11 cellular contexts compared by ENCODE assay signal in genomic region chr1:32925360-32926142, GRCh38. TPM values are rescaled to one million over a fixed set of nuclear protein-coding genes. Genes with fewer than 3 reads are reported as not detected.
A peak's percentile ranks its signal among the peaks of the same experiment; 100 is the strongest.
DNase-seq lines count a peak whose midpoint lies in the region; ATAC-seq, FAIRE-seq and TF ChIP-seq lines count a peak whose summit lies in the region.
"Had no signal": no experiment of that assay in that cellular context is flagged by ENCODE, and none has a peak within 500 bp of the region (broad histone marks: within the 10 kb centered on the region; RNA-seq: fewer than 3 reads in every experiment).

No MANE protein-coding gene starts in this region.

- intact Hi-C loops in K562 (cut with micrococcal nuclease) = no loop called here
- intact Hi-C loops in left colon (cut with DNase I, micrococcal nuclease) = no loop called here
- intact Hi-C loops in head of caudate nucleus (cut with DNase I) = no loop called here

- TF ChIP-seq CTCF in K562 (IDR thresholded peaks at IDR 0.05 in 2 of 3, conservative IDR thresholded peaks at IDR 0.05 in 1 of 3; ENCODE audit: insufficient read depth in 2 of 3, low read depth in 1 of 3, low read length in 3 of 3) = 0 out of 6 replicates have a peak, but pooled peaks of 2 of the 3 experiments have one; percentile 3 to 5

- no peaks in the 10 kb centered on the region for H3K79me2 ChIP-seq in K562 (ENCODE audit: control insufficient read depth, insufficient read depth, low read length)

- H3K9me1 ChIP-seq in K562 (ENCODE audit: control insufficient read depth, insufficient read depth, low read length) = no peaks in the 10 kb centered on the region

- peak; percentile 36 for DNase-seq in stimulated activated CD4-positive, alpha-beta T cell treated with anti-CD3 and anti-CD28 coated beads, Interleukin-15, amount 100 ng/mL, for 24 hours
- DNase-seq in stimulated activated CD4-positive, alpha-beta T cell treated with anti-CD3 and anti-CD28 coated beads, Interleukin-2, amount 100 ng/mL, for 48 hours = no peak
- DNase-seq in K562 (ENCODE audit: extremely low read depth in 1 of 4, low spot score in 3 of 4) = no peak
- DNase-seq in left colon = peak in 1 of 2 donors; percentile 50
- no peak for DNase-seq in head of caudate nucleus
- no peak for DNase-seq in NCI-H446 (lab: John Stamatoyannopoulos, UW)
- no peak for DNase-seq in cerebellar cortex (ENCODE audit: low spot score)
- DNase-seq in RPMI8226 = no peak
- DNase-seq: SW 1271 had no signal

- CTCF ChIA-PET in K562 (lab: Yijun Ruan, JAX; ENCODE audit: low intra/inter-chr PET ratio) = no interaction called here

- 32% methylated on average over 24 of the region's 24 CpGs for WGBS in K562 (ENCODE audit: insufficient coverage, low coverage, missing lambda C conversion rate)

- H3K9ac ChIP-seq in K562 (ENCODE audit: insufficient read depth in 1 of 2, low read depth in 2 of 2, low read length in 2 of 2) = 0 out of 4 replicates have a peak overlapping the region, but pooled peaks of 1 of the 2 experiments have one; percentile 15

- in situ Hi-C loops in K562 (cut with MboI) = no loop called here

- POLR2A ChIA-PET in K562 (lab: Yijun Ruan, JAX) = interaction anchor here (0.6 kb wide), 2 partner anchors 14 to 158 kb away, joined by 3 to 4 read pairs; no protein-coding TSS in a partner anchor

- FAIRE-seq in K562 (lab: Jason Lieb, UNC) = no peak

- no peak for TF ChIP-seq POLR2A in K562 (conservative IDR thresholded peaks at IDR 0.05)

- no peaks in the 10 kb centered on the region for H4K20me1 ChIP-seq in K562 (replicated peaks; ENCODE audit: control insufficient read depth, insufficient read depth, low read length)

- H3K4me3 ChIP-seq in K562 = no peak overlapping the region

- H2AFZ ChIP-seq in K562 (ENCODE audit: low read depth, low read length) = 0 out of 2 replicates have a peak overlapping the region, but pooled peaks have one; percentile 4

- H3K27me3 ChIP-seq in K562 (ENCODE audit: control insufficient read depth in 2 of 2, insufficient read depth in 2 of 2, low read length in 2 of 2) = peaks cover 36 to 51% of the 10 kb centered on the region in 2 experiments

- no peak for TF ChIP-seq EP300 in K562 (IDR thresholded peaks at IDR 0.05; ENCODE audit: low read length)

- TF ChIP-seq RAD21 in K562 (CRISPR knock-in tag; conservative IDR thresholded peaks at IDR 0.05 in 1 of 2, IDR thresholded peaks at IDR 0.05 in 1 of 2) = no peak

- H3K27ac ChIP-seq in K562 (ENCODE audit: extremely low read depth, low read depth, low read length) = no peak overlapping the region

- peak; percentile 54 for ATAC-seq in K562
- ATAC-seq in left colon = peak; percentile 61

- no peaks in the 10 kb centered on the region for H3K36me3 ChIP-seq in K562 (ENCODE audit: control insufficient read depth, insufficient read depth, low read length)

- H3K4me2 ChIP-seq in K562 (ENCODE audit: insufficient read depth, low read length) = no peak overlapping the region

- peaks cover 7 to 10% of the 10 kb centered on the region in 2 experiments; a peak in 3 of 5 replicates for H3K4me1 ChIP-seq in K562 (replicated peaks in 1 of 2; ENCODE audit: control insufficient read depth in 2 of 2, insufficient read depth in 2 of 2, low read length in 2 of 2)

- no peaks in the 10 kb centered on the region for H3K9me3 ChIP-seq in K562 (replicated peaks; ENCODE audit: control insufficient read depth, insufficient read depth, low read depth, low read length)

- BruUV-seq in K562 (replicated peaks; lab: Mats Ljungman, UMichigan) = no TSS peak

TF ChIP-seq in K562, 482 proteins besides CTCF, POLR2A, EP300 and RAD21 (continues in another document):
- no peak for TF ChIP-seq EGR1 (conservative IDR thresholded peaks at IDR 0.05)
- TF ChIP-seq ZBTB7A (IDR thresholded peaks at IDR 0.05; ENCODE audit: borderline replicate concordance, control insufficient read depth, low read depth, low read length) = 0 out of 2 replicates have a peak, but pooled peaks have one; percentile 18
- TF ChIP-seq ZNF764 (CRISPR knock-in tag; IDR thresholded peaks at IDR 0.05; ENCODE audit: low read depth) = no peak
- TF ChIP-seq BRD4 (IDR thresholded peaks at IDR 0.05) = no peak

RNA-seq across cellular contexts. Expression of gene TMEM54, which starts 24.4 kb away (rescaled TPM):
- 2.4 and 10.2 TPM in 2 replicates for total RNA-seq in K562 (2011; cell fraction: chromatin; rRNA removed; ENCODE audit: low replicate concordance)
- total RNA-seq in K562 (2011; cell fraction: nucleolus; rRNA removed) = 19.3 and 19.7 TPM in 2 replicates
- total RNA-seq in K562 (2011; cell fraction: nucleoplasm; rRNA removed) = 14.0 and 21.6 TPM in 2 replicates
- 12.8 and 14.5 TPM in 2 replicates for total RNA-seq in K562 (2014; rRNA removed)
- total RNA-seq in K562 (2014; rRNA removed; fragmentation: Illumina TruSeq; extraction: Trizol) = 1.2 and 2.1 TPM in 2 replicates
- 3.8 TPM in 2 replicates for total RNA-seq in K562 (2015; rRNA removed; fragmentation: Illumina TruSeq; extraction: Trizol)
- 13.1 and 15.1 TPM in 2 replicates for total RNA-seq in K562 (2021)
- 16.2 and 31.0 TPM in 2 replicates for polyA plus RNA-seq in K562 (2011; rRNA removed)
- 75.0 and 104 TPM in 2 replicates for polyA plus RNA-seq in K562 (2011; cell fraction: cytosol; rRNA removed)
- polyA plus RNA-seq in K562 (2011; cell fraction: nucleus; rRNA removed) = 24.7 and 26.3 TPM in 2 replicates
- polyA plus RNA-seq in K562 (2012) = 26.4 and 45.9 TPM in 2 replicates
- 8.2 and 11.8 TPM in 2 replicates for polyA plus RNA-seq in K562 (2014; fragmentation: Illumina TruSeq; extraction: Trizol)
- 1 to 10 TPM in 1 of 2 experiments, under 1 TPM in 1; 1.00 to 1.7 TPM for polyA plus RNA-seq in K562 (2014; fragmentation: Nextera tagmentation; extraction: Ambion mirVana)
- polyA plus RNA-seq in K562 (2014; rRNA removed) = 9.8 and 13.3 TPM in 2 replicates
- polyA minus RNA-seq in K562 (2011; rRNA and poly(A)+ RNA removed) = 5.4 and 6.5 TPM in 2 replicates
- polyA minus RNA-seq in K562 (2011; cell fraction: cytosol; rRNA and poly(A)+ RNA removed) = 8.6 and 15.1 TPM in 2 replicates
- 4.2 TPM in 2 replicates for polyA minus RNA-seq in K562 (2011; cell fraction: nucleus; rRNA and poly(A)+ RNA removed)
- total RNA-seq in left colon = 100 to 1,000 TPM; 739 to 855 TPM
- polyA plus RNA-seq: CD14-positive monocyte had no signal

RNA-seq across cellular contexts. Expression of gene RNF19B, which starts 39.1 kb away (rescaled TPM):
- total RNA-seq in K562 (2011; cell fraction: chromatin; rRNA removed; ENCODE audit: low replicate concordance) = 7.2 and 10.6 TPM in 2 replicates
- 7.9 and 11.3 TPM in 2 replicates for total RNA-seq in K562 (2011; cell fraction: nucleolus; rRNA removed)
- 6.7 and 7.8 TPM in 2 replicates for total RNA-seq in K562 (2011; cell fraction: nucleoplasm; rRNA removed)
- 9.6 and 11.8 TPM in 2 replicates for total RNA-seq in K562 (2014; rRNA removed)
- total RNA-seq in K562 (2014; rRNA removed; fragmentation: Illumina TruSeq; extraction: Trizol) = 9.1 and 10.2 TPM in 2 replicates
- total RNA-seq in K562 (2015; rRNA removed; fragmentation: Illumina TruSeq; extraction: Trizol) = 10.5 and 10.9 TPM in 2 replicates
- 14.9 TPM in 2 replicates for total RNA-seq in K562 (2021)
- polyA plus RNA-seq in K562 (2011; rRNA removed) = 10.2 and 14.3 TPM in 2 replicates
- 9.9 and 11.1 TPM in 2 replicates for polyA plus RNA-seq in K562 (2011; cell fraction: cytosol; rRNA removed)
- polyA plus RNA-seq in K562 (2011; cell fraction: nucleus; rRNA removed) = 5.4 and 6.0 TPM in 2 replicates
- polyA plus RNA-seq in K562 (2012) = 12.3 and 15.2 TPM in 2 replicates
- polyA plus RNA-seq in K562 (2014; fragmentation: Illumina TruSeq; extraction: Trizol) = 14.1 and 14.6 TPM in 2 replicates
- 1 to 10 TPM; 2.6 to 2.8 TPM for polyA plus RNA-seq in K562 (2014; fragmentation: Nextera tagmentation; extraction: Ambion mirVana)
- polyA plus RNA-seq in K562 (2014; rRNA removed) = 10.1 and 11.6 TPM in 2 replicates
- polyA minus RNA-seq in K562 (2011; rRNA and poly(A)+ RNA removed) = 18.7 and 25.2 TPM in 2 replicates
- polyA minus RNA-seq in K562 (2011; cell fraction: cytosol; rRNA and poly(A)+ RNA removed) = 7.8 and 11.6 TPM in 2 replicates
- polyA minus RNA-seq in K562 (2011; cell fraction: nucleus; rRNA and poly(A)+ RNA removed) = 4.7 and 7.8 TPM in 2 replicates
- total RNA-seq in left colon = 10 to 100 TPM; 64.1 to 77.3 TPM

RNA-seq across cellular contexts. Expression of gene HPCA, which starts 39.3 kb away (rescaled TPM):
- not detected in 2 replicates for total RNA-seq in K562 (2011; cell fraction: chromatin; rRNA removed; ENCODE audit: low replicate concordance)
- total RNA-seq in K562 (2011; cell fraction: nucleolus; rRNA removed) = not detected in 2 replicates
- total RNA-seq in K562 (2011; cell fraction: nucleoplasm; rRNA removed) = not detected in 2 replicates
- not detected in 2 replicates for total RNA-seq in K562 (2014; rRNA removed)
- total RNA-seq in K562 (2014; rRNA removed; fragmentation: Illumina TruSeq; extraction: Trizol) = not detected in 2 replicates
- total RNA-seq in K562 (2015; rRNA removed; fragmentation: Illumina TruSeq; extraction: Trizol) = not detected in 2 replicates
- not detected in 2 replicates for total RNA-seq in K562 (2021)
- not detected in 2 replicates for polyA plus RNA-seq in K562 (2011; rRNA removed)
- not detected in 2 replicates for polyA plus RNA-seq in K562 (2011; cell fraction: cytosol; rRNA removed)
- polyA plus RNA-seq in K562 (2011; cell fraction: nucleus; rRNA removed) = not detected in 2 replicates
- polyA plus RNA-seq in K562 (2012) = 0.22 and 0.44 TPM in 2 replicates
- polyA plus RNA-seq in K562 (2014; fragmentation: Illumina TruSeq; extraction: Trizol) = not detected in 2 replicates
- polyA plus RNA-seq in K562 (2014; fragmentation: Nextera tagmentation; extraction: Ambion mirVana) = not detected
- polyA plus RNA-seq in K562 (2014; rRNA removed) = not detected in 2 replicates
- polyA minus RNA-seq in K562 (2011; rRNA and poly(A)+ RNA removed) = not detected in 2 replicates
- not detected in 2 replicates for polyA minus RNA-seq in K562 (2011; cell fraction: cytosol; rRNA and poly(A)+ RNA removed)
- polyA minus RNA-seq in K562 (2011; cell fraction: nucleus; rRNA and poly(A)+ RNA removed) = not detected in 2 replicates
- 1 to 10 TPM; 1.5 to 1.9 TPM for total RNA-seq in left colon
- total RNA-seq: epithelial cell of proximal tubule had no signal
- polyA plus RNA-seq: CD14-positive monocyte had no signal

RNA-seq across cellular contexts. Expression of gene FNDC5, which starts 54.8 kb away (rescaled TPM):
- total RNA-seq in K562 (2011; cell fraction: chromatin; rRNA removed; ENCODE audit: low replicate concordance) = 1.1 and 2.3 TPM in 2 replicates
- 1.3 and 2.0 TPM in 2 replicates for total RNA-seq in K562 (2011; cell fraction: nucleolus; rRNA removed)
- 0.59 and 1.1 TPM in 2 replicates for total RNA-seq in K562 (2011; cell fraction: nucleoplasm; rRNA removed)
- total RNA-seq in K562 (2014; rRNA removed) = 0.14 and 0.61 TPM in 2 replicates
- 0.25 and 0.48 TPM in 2 replicates for total RNA-seq in K562 (2014; rRNA removed; fragmentation: Illumina TruSeq; extraction: Trizol)
- 0.22 and 0.41 TPM in 2 replicates for total RNA-seq in K562 (2015; rRNA removed; fragmentation: Illumina TruSeq; extraction: Trizol)
- total RNA-seq in K562 (2021) = 0.38 and 0.56 TPM in 2 replicates
- polyA plus RNA-seq in K562 (2011; rRNA removed) = 2.1 and 2.5 TPM in 2 replicates
- polyA plus RNA-seq in K562 (2011; cell fraction: cytosol; rRNA removed) = 1.3 and 1.6 TPM in 2 replicates
- polyA plus RNA-seq in K562 (2011; cell fraction: nucleus; rRNA removed) = 5.0 and 6.0 TPM in 2 replicates
- 0.42 and 0.81 TPM in 2 replicates for polyA plus RNA-seq in K562 (2012)
- polyA plus RNA-seq in K562 (2014; fragmentation: Illumina TruSeq; extraction: Trizol) = 0.17 and 0.25 TPM in 2 replicates
- under 1 TPM; 0.06 to 0.10 TPM for polyA plus RNA-seq in K562 (2014; fragmentation: Nextera tagmentation; extraction: Ambion mirVana)
- 0.12 and 0.24 TPM in 2 replicates for polyA plus RNA-seq in K562 (2014; rRNA removed)
- polyA minus RNA-seq in K562 (2011; rRNA and poly(A)+ RNA removed) = 2.6 and 3.1 TPM in 2 replicates
- 0.38 TPM in 1 of 2 replicates, not detected in the other for polyA minus RNA-seq in K562 (2011; cell fraction: cytosol; rRNA and poly(A)+ RNA removed)
- polyA minus RNA-seq in K562 (2011; cell fraction: nucleus; rRNA and poly(A)+ RNA removed) = 0.13 and 1.3 TPM in 2 replicates
- total RNA-seq in left colon = under 1 TPM; 0.22 to 0.85 TPM
- total RNA-seq: epithelial cell of proximal tubule had no signal
- polyA plus RNA-seq: CD14-positive monocyte had no signal

Comparison
In these comparisons a context has a peak if more than half of its experiments do, and no peak if none do; other contexts are left out.
1. RNA of gene TMEM54, which starts 24.4 kb away (total RNA-seq): 739 to 855 TPM in left colon; 1.2 to 21.6 TPM in K562; every median in the first group is over 10 times any median in the second.
2. RNA of gene RNF19B, which starts 39.1 kb away (total RNA-seq): 64.1 to 77.3 TPM in left colon; 6.7 to 14.9 TPM in K562; every median in the first group is over 4 times any median in the second.